In the genomic region with DNA sequence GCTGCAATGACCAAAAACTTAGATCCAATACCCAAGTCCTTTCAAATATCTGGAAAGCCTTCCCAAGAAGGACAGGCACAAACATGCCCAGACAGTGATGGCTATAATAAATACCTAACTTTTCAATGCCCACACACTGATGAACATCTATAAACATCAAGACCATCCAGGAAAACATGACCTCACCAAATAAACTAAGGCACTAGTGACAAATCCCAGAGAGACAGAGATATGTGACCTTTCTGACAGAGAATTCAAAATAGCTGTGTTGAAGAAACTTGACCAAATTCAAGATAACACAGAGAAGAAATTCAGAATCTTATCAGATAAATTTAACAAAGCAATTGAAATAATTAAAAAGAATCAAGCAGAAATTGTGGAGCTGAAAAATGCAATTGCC, we compare ENCODE assay signal across 2 cellular contexts.
TF ChIP-seq lines count a peak whose summit lies in the region.

No MANE protein-coding gene starts in this region.

TF ChIP-seq in HepG2, 621 proteins besides CTCF, POLR2A, EP300 and RAD21 (continued from another document):
- TF ChIP-seq, protein P1, sequence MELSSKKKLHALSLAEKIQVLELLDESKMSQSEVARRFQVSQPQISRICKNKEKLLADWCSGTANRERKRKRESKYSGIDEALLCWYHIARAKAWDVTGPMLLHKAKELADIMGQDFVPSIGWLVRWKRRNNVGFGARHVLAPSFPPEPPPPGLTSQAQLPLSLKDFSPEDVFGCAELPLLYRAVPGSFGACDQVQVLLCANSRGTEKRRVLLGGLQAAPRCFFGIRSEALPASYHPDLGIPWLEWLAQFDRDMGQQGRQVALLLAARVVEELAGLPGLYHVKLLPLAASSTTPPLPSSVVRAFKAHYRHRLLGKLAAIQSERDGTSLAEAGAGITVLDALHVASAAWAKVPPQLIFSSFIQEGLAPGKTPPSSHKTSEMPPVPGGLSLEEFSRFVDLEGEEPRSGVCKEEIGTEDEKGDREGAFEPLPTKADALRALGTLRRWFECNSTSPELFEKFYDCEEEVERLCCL (CRISPR knock-in tag; IDR thresholded peaks at IDR 0.05; ENCODE audit: borderline replicate concordance): no peak
- TF ChIP-seq ATF7 (IDR thresholded peaks at IDR 0.05): peak; percentile 64
- TF ChIP-seq ATF7 (CRISPR knock-in tag; IDR thresholded peaks at IDR 0.05): no peak
- TF ChIP-seq MEF2D (CRISPR knock-in tag; IDR thresholded peaks at IDR 0.05): no peak
- TF ChIP-seq, protein P2, sequence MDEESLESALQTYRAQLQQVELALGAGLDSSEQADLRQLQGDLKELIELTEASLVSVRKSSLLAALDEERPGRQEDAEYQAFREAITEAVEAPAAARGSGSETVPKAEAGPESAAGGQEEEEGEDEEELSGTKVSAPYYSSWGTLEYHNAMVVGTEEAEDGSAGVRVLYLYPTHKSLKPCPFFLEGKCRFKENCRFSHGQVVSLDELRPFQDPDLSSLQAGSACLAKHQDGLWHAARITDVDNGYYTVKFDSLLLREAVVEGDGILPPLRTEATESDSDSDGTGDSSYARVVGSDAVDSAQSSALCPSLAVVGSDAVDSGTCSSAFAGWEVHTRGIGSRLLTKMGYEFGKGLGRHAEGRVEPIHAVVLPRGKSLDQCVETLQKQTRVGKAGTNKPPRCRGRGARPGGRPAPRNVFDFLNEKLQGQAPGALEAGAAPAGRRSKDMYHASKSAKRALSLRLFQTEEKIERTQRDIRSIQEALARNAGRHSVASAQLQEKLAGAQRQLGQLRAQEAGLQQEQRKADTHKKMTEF (CRISPR knock-in tag; IDR thresholded peaks at IDR 0.05): no peak
- TF ChIP-seq ZNF343 (CRISPR knock-in tag; IDR thresholded peaks at IDR 0.05): no peak
- TF ChIP-seq, protein P3, sequence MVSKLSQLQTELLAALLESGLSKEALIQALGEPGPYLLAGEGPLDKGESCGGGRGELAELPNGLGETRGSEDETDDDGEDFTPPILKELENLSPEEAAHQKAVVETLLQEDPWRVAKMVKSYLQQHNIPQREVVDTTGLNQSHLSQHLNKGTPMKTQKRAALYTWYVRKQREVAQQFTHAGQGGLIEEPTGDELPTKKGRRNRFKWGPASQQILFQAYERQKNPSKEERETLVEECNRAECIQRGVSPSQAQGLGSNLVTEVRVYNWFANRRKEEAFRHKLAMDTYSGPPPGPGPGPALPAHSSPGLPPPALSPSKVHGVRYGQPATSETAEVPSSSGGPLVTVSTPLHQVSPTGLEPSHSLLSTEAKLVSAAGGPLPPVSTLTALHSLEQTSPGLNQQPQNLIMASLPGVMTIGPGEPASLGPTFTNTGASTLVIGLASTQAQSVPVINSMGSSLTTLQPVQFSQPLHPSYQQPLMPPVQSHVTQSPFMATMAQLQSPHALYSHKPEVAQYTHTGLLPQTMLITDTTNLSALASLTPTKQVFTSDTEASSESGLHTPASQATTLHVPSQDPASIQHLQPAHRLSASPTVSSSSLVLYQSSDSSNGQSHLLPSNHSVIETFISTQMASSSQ (IDR thresholded peaks at IDR 0.05; ENCODE audit: low read depth): no peak
- TF ChIP-seq, protein P3 (CRISPR knock-in tag; IDR thresholded peaks at IDR 0.05; ENCODE audit: borderline replicate concordance): no peak

TF ChIP-seq in SK-N-SH treated with all-trans-retinoic acid at 6 μM for 48 hours, 23 proteins besides CTCF, POLR2A, EP300 and RAD21 (continued from another document):
- TF ChIP-seq, protein P4, sequence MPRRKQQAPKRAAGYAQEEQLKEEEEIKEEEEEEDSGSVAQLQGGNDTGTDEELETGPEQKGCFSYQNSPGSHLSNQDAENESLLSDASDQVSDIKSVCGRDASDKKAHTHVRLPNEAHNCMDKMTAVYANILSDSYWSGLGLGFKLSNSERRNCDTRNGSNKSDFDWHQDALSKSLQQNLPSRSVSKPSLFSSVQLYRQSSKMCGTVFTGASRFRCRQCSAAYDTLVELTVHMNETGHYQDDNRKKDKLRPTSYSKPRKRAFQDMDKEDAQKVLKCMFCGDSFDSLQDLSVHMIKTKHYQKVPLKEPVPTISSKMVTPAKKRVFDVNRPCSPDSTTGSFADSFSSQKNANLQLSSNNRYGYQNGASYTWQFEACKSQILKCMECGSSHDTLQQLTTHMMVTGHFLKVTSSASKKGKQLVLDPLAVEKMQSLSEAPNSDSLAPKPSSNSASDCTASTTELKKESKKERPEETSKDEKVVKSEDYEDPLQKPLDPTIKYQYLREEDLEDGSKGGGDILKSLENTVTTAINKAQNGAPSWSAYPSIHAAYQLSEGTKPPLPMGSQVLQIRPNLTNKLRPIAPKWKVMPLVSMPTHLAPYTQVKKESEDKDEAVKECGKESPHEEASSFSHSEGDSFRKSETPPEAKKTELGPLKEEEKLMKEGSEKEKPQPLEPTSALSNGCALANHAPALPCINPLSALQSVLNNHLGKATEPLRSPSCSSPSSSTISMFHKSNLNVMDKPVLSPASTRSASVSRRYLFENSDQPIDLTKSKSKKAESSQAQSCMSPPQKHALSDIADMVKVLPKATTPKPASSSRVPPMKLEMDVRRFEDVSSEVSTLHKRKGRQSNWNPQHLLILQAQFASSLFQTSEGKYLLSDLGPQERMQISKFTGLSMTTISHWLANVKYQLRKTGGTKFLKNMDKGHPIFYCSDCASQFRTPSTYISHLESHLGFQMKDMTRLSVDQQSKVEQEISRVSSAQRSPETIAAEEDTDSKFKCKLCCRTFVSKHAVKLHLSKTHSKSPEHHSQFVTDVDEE (CRISPR knock-in tag; IDR thresholded peaks at IDR 0.05): no peak
- TF ChIP-seq ZNF565 (CRISPR knock-in tag; conservative IDR thresholded peaks at IDR 0.05; ENCODE audit: low read depth) (no peak), BACH2 (CRISPR knock-in tag; IDR thresholded peaks at IDR 0.05; ENCODE audit: borderline replicate concordance) (no peak), ZFP30 (CRISPR knock-in tag; IDR thresholded peaks at IDR 0.05) (no peak), ESRRG (CRISPR knock-in tag; IDR thresholded peaks at IDR 0.05) (no peak), ZFP3 (CRISPR knock-in tag; IDR thresholded peaks at IDR 0.05) (no peak)
